ENCODE assay signal across 2 cellular contexts in genomic region chr2:61510674-61511671, GRCh38.
A peak's percentile ranks its signal among the peaks of the same experiment; 100 is the strongest.
TF ChIP-seq lines count a peak whose summit lies in the region.

No MANE protein-coding gene starts in this region.

TF ChIP-seq in GM23338, 12 proteins besides CTCF, POLR2A, EP300 and RAD21:
- TF ChIP-seq NANOG (IDR thresholded peaks at IDR 0.05; ENCODE audit: borderline replicate concordance), result no peak
- TF ChIP-seq, protein P1, sequence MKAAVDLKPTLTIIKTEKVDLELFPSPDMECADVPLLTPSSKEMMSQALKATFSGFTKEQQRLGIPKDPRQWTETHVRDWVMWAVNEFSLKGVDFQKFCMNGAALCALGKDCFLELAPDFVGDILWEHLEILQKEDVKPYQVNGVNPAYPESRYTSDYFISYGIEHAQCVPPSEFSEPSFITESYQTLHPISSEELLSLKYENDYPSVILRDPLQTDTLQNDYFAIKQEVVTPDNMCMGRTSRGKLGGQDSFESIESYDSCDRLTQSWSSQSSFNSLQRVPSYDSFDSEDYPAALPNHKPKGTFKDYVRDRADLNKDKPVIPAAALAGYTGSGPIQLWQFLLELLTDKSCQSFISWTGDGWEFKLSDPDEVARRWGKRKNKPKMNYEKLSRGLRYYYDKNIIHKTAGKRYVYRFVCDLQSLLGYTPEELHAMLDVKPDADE (IDR thresholded peaks at IDR 0.05), result no peak
- no peak; the same call in 1 of the 2 replicates for TF ChIP-seq POLR2AphosphoS5 (IDR thresholded peaks at IDR 0.05; ENCODE audit: low read depth)
- no peak for TF ChIP-seq JUNB (IDR thresholded peaks at IDR 0.05; ENCODE audit: unreplicated experiment)
- no peak for TF ChIP-seq CREB1 (CRISPR knock-in tag; IDR thresholded peaks at IDR 0.05; ENCODE audit: low read depth)
- TF ChIP-seq ZNF114 (CRISPR knock-in tag; IDR thresholded peaks at IDR 0.05), result no peak
- TF ChIP-seq ZNF462 (CRISPR knock-in tag; IDR thresholded peaks at IDR 0.05), result no peak
- no peak for TF ChIP-seq STAT1 (IDR thresholded peaks at IDR 0.05; ENCODE audit: unreplicated experiment)
- TF ChIP-seq EZH2 (IDR thresholded peaks at IDR 0.05; ENCODE audit: low read depth, unreplicated experiment), result no peak
- no peak for TF ChIP-seq ZNF331 (CRISPR knock-in tag; IDR thresholded peaks at IDR 0.05; ENCODE audit: low read depth)
- TF ChIP-seq, protein P2, sequence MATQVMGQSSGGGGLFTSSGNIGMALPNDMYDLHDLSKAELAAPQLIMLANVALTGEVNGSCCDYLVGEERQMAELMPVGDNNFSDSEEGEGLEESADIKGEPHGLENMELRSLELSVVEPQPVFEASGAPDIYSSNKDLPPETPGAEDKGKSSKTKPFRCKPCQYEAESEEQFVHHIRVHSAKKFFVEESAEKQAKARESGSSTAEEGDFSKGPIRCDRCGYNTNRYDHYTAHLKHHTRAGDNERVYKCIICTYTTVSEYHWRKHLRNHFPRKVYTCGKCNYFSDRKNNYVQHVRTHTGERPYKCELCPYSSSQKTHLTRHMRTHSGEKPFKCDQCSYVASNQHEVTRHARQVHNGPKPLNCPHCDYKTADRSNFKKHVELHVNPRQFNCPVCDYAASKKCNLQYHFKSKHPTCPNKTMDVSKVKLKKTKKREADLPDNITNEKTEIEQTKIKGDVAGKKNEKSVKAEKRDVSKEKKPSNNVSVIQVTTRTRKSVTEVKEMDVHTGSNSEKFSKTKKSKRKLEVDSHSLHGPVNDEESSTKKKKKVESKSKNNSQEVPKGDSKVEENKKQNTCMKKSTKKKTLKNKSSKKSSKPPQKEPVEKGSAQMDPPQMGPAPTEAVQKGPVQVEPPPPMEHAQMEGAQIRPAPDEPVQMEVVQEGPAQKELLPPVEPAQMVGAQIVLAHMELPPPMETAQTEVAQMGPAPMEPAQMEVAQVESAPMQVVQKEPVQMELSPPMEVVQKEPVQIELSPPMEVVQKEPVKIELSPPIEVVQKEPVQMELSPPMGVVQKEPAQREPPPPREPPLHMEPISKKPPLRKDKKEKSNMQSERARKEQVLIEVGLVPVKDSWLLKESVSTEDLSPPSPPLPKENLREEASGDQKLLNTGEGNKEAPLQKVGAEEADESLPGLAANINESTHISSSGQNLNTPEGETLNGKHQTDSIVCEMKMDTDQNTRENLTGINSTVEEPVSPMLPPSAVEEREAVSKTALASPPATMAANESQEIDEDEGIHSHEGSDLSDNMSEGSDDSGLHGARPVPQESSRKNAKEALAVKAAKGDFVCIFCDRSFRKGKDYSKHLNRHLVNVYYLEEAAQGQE (IDR thresholded peaks at IDR 0.05; ENCODE audit: unreplicated experiment), result no peak
- no peak for TF ChIP-seq EZH2phosphoT487 (IDR thresholded peaks at IDR 0.05; ENCODE audit: unreplicated experiment)

TF ChIP-seq in K562, 482 proteins besides CTCF, POLR2A, EP300 and RAD21:
- TF ChIP-seq ZNF134 (CRISPR knock-in tag; conservative IDR thresholded peaks at IDR 0.05) (no peak), OTX1 (CRISPR knock-in tag; IDR thresholded peaks at IDR 0.05) (no peak), NUFIP1 (IDR thresholded peaks at IDR 0.05; ENCODE audit: partially characterized antibody) (no peak), ZBTB33 (CRISPR knock-in tag; IDR thresholded peaks at IDR 0.05) (peak; percentile 92), POLR2AphosphoS5 (IDR thresholded peaks at IDR 0.05; ENCODE audit: control insufficient read depth, insufficient read depth, low read depth, low read length) (0 out of 2 replicates have a peak, but pooled peaks have one; percentile 4), ZNF384 (IDR thresholded peaks at IDR 0.05; ENCODE audit: low read depth, low read length) (peak; percentile 16; the same call in 1 of the 2 replicates), LARP7 (IDR thresholded peaks at IDR 0.05) (no peak)
- TF ChIP-seq, protein P3, sequence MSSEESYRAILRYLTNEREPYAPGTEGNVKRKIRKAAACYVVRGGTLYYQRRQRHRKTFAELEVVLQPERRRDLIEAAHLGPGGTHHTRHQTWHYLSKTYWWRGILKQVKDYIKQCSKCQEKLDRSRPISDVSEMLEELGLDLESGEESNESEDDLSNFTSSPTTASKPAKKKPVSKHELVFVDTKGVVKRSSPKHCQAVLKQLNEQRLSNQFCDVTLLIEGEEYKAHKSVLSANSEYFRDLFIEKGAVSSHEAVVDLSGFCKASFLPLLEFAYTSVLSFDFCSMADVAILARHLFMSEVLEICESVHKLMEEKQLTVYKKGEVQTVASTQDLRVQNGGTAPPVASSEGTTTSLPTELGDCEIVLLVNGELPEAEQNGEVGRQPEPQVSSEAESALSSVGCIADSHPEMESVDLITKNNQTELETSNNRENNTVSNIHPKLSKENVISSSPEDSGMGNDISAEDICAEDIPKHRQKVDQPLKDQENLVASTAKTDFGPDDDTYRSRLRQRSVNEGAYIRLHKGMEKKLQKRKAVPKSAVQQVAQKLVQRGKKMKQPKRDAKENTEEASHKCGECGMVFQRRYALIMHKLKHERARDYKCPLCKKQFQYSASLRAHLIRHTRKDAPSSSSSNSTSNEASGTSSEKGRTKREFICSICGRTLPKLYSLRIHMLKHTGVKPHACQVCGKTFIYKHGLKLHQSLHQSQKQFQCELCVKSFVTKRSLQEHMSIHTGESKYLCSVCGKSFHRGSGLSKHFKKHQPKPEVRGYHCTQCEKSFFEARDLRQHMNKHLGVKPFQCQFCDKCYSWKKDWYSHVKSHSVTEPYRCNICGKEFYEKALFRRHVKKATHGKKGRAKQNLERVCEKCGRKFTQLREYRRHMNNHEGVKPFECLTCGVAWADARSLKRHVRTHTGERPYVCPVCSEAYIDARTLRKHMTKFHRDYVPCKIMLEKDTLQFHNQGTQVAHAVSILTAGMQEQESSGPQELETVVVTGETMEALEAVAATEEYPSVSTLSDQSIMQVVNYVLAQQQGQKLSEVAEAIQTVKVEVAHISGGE (CRISPR knock-in tag; IDR thresholded peaks at IDR 0.05), result no peak
